11 cellular contexts compared by ENCODE assay signal in genomic region chr17:16085066-16085699, GRCh38.
A peak's percentile ranks its signal among the peaks of the same experiment; 100 is the strongest.
DNase-seq lines count a peak whose midpoint lies in the region; ATAC-seq and TF ChIP-seq lines count a peak whose summit lies in the region.
"Had no signal": no experiment of that assay in that cellular context is flagged by ENCODE, and none has a peak within 500 bp of the region (broad histone marks: within the 10 kb centered on the region; RNA-seq: fewer than 3 reads in every experiment).

No MANE protein-coding gene starts in this region.

- in situ Hi-C loops in astrocyte of the spinal cord (cut with HindIII; ENCODE audit: low sequenced_read_pairs): no loop called here

- H3K27ac ChIP-seq in left lung: peak overlapping the region; percentile 13 to 64
- H3K27ac ChIP-seq in upper lobe of right lung: peak overlapping the region; percentile 12

- DNase-seq in left ventricle myocardium superior (no peak), cardiac septum (ENCODE audit: low spot score) (no peak), astrocyte of the spinal cord (ENCODE audit: low read depth, low spot score) (peak; percentile 71), left lung (no peak), upper lobe of right lung (no peak), MG63 (no peak), cerebellar nuclear complex (lab: John Stamatoyannopoulos, UW) (no peak), NCI-H345 (lab: John Stamatoyannopoulos, UW) (no peak)
- DNase-seq: NCI-H2029 treated with DMSO at 0.1 percent for 48 hours; stimulated activated naive CD8-positive, alpha-beta T cell treated with anti-CD3 and anti-CD28 coated beads, Interleukin-15, Interleukin-2, amounts not matched to agents 100 U/mL and 50 U/mL, for 24 hours had no signal

- H3K4me1 ChIP-seq in left lung (peaks cover 0 to 3% of the 10 kb centered on the region in 2 donors), upper lobe of right lung (no peaks in the 10 kb centered on the region)

- H3K9me3 ChIP-seq in left lung (no peaks in the 10 kb centered on the region), upper lobe of right lung (no peaks in the 10 kb centered on the region), MG63 (no peaks in the 10 kb centered on the region)

- H3K4me3 ChIP-seq in astrocyte of the spinal cord (ENCODE audit: low read depth, low read length) (no peak overlapping the region), left lung (no peak overlapping the region), upper lobe of right lung (no peak overlapping the region), MG63 (no peak overlapping the region)

- peaks cover 3 to 62% of the 10 kb centered on the region in 2 donors for H3K36me3 ChIP-seq in left lung
- H3K36me3 ChIP-seq in upper lobe of right lung: peaks cover 43% of the 10 kb centered on the region
- H3K36me3 ChIP-seq in MG63: peaks cover 10% of the 10 kb centered on the region

- intact Hi-C loops in left ventricle myocardium superior (cut with micrococcal nuclease): no loop called here
- intact Hi-C loops in cardiac septum (cut with DNase I): no loop called here
- intact Hi-C loops in left lung (cut with DNase I): no loop called here
- intact Hi-C loops in upper lobe of right lung (cut with DNase I): no loop called here

- ATAC-seq in left ventricle myocardium superior (peak; percentile 19), left lung (no peak), upper lobe of right lung (no peak)
- ATAC-seq: Right ventricle myocardium inferior; stimulated activated naive CD8-positive, alpha-beta T cell treated with anti-CD3 and anti-CD28 coated beads, Interleukin-15, Interleukin-2, amounts not matched to agents 100 U/mL and 50 U/mL, for 24 hours had no signal

- TF ChIP-seq CTCF in astrocyte of the spinal cord (IDR thresholded peaks at IDR 0.05; ENCODE audit: low read depth, low read length): no peak
- no peak for TF ChIP-seq CTCF in left lung (IDR thresholded peaks at IDR 0.05)
- TF ChIP-seq CTCF in upper lobe of right lung (IDR thresholded peaks at IDR 0.05): no peak

- H3K27me3 ChIP-seq in left lung (no peaks in the 10 kb centered on the region), upper lobe of right lung (no peaks in the 10 kb centered on the region), MG63 (no peaks in the 10 kb centered on the region)
